17 cellular contexts compared by ENCODE assay signal in genomic region chr9:133037775-133038174, GRCh38. TPM values are rescaled to one million over a fixed set of nuclear protein-coding genes. Genes with fewer than 3 reads are reported as not detected.
DNase-seq lines count a peak whose midpoint lies in the region; ATAC-seq and TF ChIP-seq lines count a peak whose summit lies in the region.
"Had no signal": no experiment of that assay in that cellular context is flagged by ENCODE, and none has a peak within 500 bp of the region (broad histone marks: within the 10 kb centered on the region; RNA-seq: fewer than 3 reads in every experiment).

No MANE protein-coding gene starts in this region.

- H3K4me2 ChIP-seq in BLaER1 treated with 17β-estradiol and CSF1 and Interleukin-3, amounts not matched to agents 10 nM and 100 nM: peak overlapping the region; percentile 48 to 71 (median 60)
- H3K4me2 ChIP-seq in Loucy (ENCODE audit: low read depth, low read length, poor library complexity, severe bottlenecking): peak overlapping the region; percentile 98

- TF ChIP-seq CTCF in Loucy (conservative IDR thresholded peaks at IDR 0.05; ENCODE audit: low read length) (no peak), endodermal cell (conservative IDR thresholded peaks at IDR 0.05) (no peak), progenitor cell of endocrine pancreas (IDR thresholded peaks at IDR 0.05; ENCODE audit: unreplicated experiment) (no peak), gastrocnemius medialis (IDR thresholded peaks at IDR 0.05 in 4 of 5, conservative IDR thresholded peaks at IDR 0.05 in 1 of 5) (no peak)

- ATAC-seq in SK-N-SH treated with all-trans-retinoic acid at 6 μM for 48 hours: no peak
- ATAC-seq in gastrocnemius medialis: no peak
- ATAC-seq: HCT116 had no signal

- H4K20me1 ChIP-seq in BLaER1 treated with 17β-estradiol and CSF1 and Interleukin-3, amounts not matched to agents 10 nM and 100 nM: peaks cover 32 to 100% (median 77%) of the 10 kb centered on the region in 11 experiments; a peak in 21 of 22 replicates
- H4K20me1 ChIP-seq in Loucy (ENCODE audit: insufficient read depth, low read length, poor library complexity, severe bottlenecking): peaks cover 47% of the 10 kb centered on the region

- H3K4me1 ChIP-seq in BLaER1 treated with 17β-estradiol and CSF1 and Interleukin-3, amounts not matched to agents 10 nM and 100 nM: peaks cover 42 to 68% (median 49%) of the 10 kb centered on the region in 10 experiments
- peaks cover 29% of the 10 kb centered on the region for H3K4me1 ChIP-seq in Loucy (ENCODE audit: insufficient read depth, low read length, poor library complexity, severe bottlenecking)
- H3K4me1 ChIP-seq in endodermal cell (ENCODE audit: control insufficient read depth, insufficient read depth, low read length): no peaks in the 10 kb centered on the region
- peaks cover 21 to 39% of the 10 kb centered on the region in 2 donors for H3K4me1 ChIP-seq in gastrocnemius medialis
- H3K4me1 ChIP-seq: Caco-2 had no signal

- no peak overlapping the region for H2AFZ ChIP-seq in Loucy (ENCODE audit: low read length)
- H2AFZ ChIP-seq: GM23248 had no signal

- H3K27ac ChIP-seq in BLaER1 treated with 17β-estradiol and CSF1 and Interleukin-3, amounts not matched to agents 10 nM and 100 nM: peak overlapping the region in 9 of 11 experiments; percentile 51 to 85 (median 81); a peak in 18 of 22 replicates
- H3K27ac ChIP-seq in endodermal cell (ENCODE audit: low read depth, low read length) (no peak overlapping the region), gastrocnemius medialis (no peak overlapping the region)
- H3K27ac ChIP-seq: GM23248 had no signal

- H3K4me3 Mint-ChIP-seq in endodermal cell (no peak overlapping the region), progenitor cell of endocrine pancreas (ENCODE audit: low read depth) (no peak overlapping the region)
- H3K4me3 Mint-ChIP-seq: B cell, CD14-positive monocyte had no signal

- H3K36me3 ChIP-seq in BLaER1 treated with 17β-estradiol and CSF1 and Interleukin-3, amounts not matched to agents 10 nM and 100 nM: peaks cover 26 to 91% (median 72%) of the 10 kb centered on the region in 11 experiments
- H3K36me3 ChIP-seq in Loucy (ENCODE audit: insufficient read depth, low read length) (peaks cover 17% of the 10 kb centered on the region; the same call in 1 of the 2 replicates), endodermal cell (ENCODE audit: control insufficient read depth, insufficient read depth, low read length) (peaks cover 58% of the 10 kb centered on the region), gastrocnemius medialis (peaks cover 0 to 8% of the 10 kb centered on the region in 2 donors)

- H3K4me1 Mint-ChIP-seq in endodermal cell (peaks cover 1% of the 10 kb centered on the region), progenitor cell of endocrine pancreas (ENCODE audit: low read depth) (peaks cover 2% of the 10 kb centered on the region)

- H3K27me3 ChIP-seq in BLaER1 treated with 17β-estradiol and CSF1 and Interleukin-3, amounts not matched to agents 10 nM and 100 nM: no peaks in the 10 kb centered on the region
- no peaks in the 10 kb centered on the region for H3K27me3 ChIP-seq in Loucy (ENCODE audit: insufficient read depth, low read length, poor library complexity, severe bottlenecking)
- H3K27me3 ChIP-seq in endodermal cell (ENCODE audit: control insufficient read depth, insufficient read depth, low read length, poor library complexity, severe bottlenecking): no peaks in the 10 kb centered on the region
- H3K27me3 ChIP-seq in gastrocnemius medialis: no peaks in the 10 kb centered on the region

- H3K79me2 ChIP-seq in Loucy (ENCODE audit: insufficient read depth, low read length): peaks cover 89% of the 10 kb centered on the region

- TF ChIP-seq POLR2A in gastrocnemius medialis (IDR thresholded peaks at IDR 0.05): no peak

- H3K9me3 Mint-ChIP-seq in endodermal cell (peaks cover 4% of the 10 kb centered on the region), progenitor cell of endocrine pancreas (ENCODE audit: low read depth) (no peaks in the 10 kb centered on the region)
- H3K9me3 Mint-ChIP-seq: CD14-positive monocyte; CD8-positive, alpha-beta memory T cell had no signal

- intact Hi-C loops in gastrocnemius medialis (cut with DNase I; ENCODE audit: low total_unique reads): loop anchor here (10.0 kb wide), 1 partner anchor 427 kb away; no protein-coding TSS in a partner anchor

- peaks cover 0 to 30% (median 20%) of the 10 kb centered on the region in 11 experiments; a peak in 12 of 22 replicates for H3K9me3 ChIP-seq in BLaER1 treated with 17β-estradiol and CSF1 and Interleukin-3, amounts not matched to agents 10 nM and 100 nM (replicated peaks in 1 of 11)
- H3K9me3 ChIP-seq in Loucy (ENCODE audit: insufficient read depth, low read depth, low read length) (no peaks in the 10 kb centered on the region), endodermal cell (ENCODE audit: control insufficient read depth, low read length) (no peaks in the 10 kb centered on the region), gastrocnemius medialis (no peaks in the 10 kb centered on the region)
- H3K9me3 ChIP-seq: Caco-2 had no signal

- in situ Hi-C loops in gastrocnemius medialis (cut with MboI; ENCODE audit: low sequenced_read_pairs in 4 of 4): loop anchor here in 1 of 4 donors (5.0 kb wide), 1 partner anchor 115 kb away; no protein-coding TSS in a partner anchor

- H3K27ac Mint-ChIP-seq in endodermal cell (peak overlapping the region; percentile 26), progenitor cell of endocrine pancreas (peak overlapping the region; percentile 57)
- H3K27ac Mint-ChIP-seq: B cell had no signal

- peaks cover 26% of the 10 kb centered on the region for H3K36me3 Mint-ChIP-seq in endodermal cell (ENCODE audit: low read depth)
- peaks cover 8% of the 10 kb centered on the region for H3K36me3 Mint-ChIP-seq in progenitor cell of endocrine pancreas (ENCODE audit: insufficient read depth)

- peak overlapping the region in 6 of 10 experiments; percentile 5 to 28 (median 16); a peak in 6 of 20 replicates for H3K4me3 ChIP-seq in BLaER1 treated with 17β-estradiol and CSF1 and Interleukin-3, amounts not matched to agents 10 nM and 100 nM
- H3K4me3 ChIP-seq in Loucy (ENCODE audit: low read length, poor library complexity, severe bottlenecking): no peak overlapping the region
- H3K4me3 ChIP-seq in endodermal cell (ENCODE audit: low read length): no peak overlapping the region
- no peak overlapping the region for H3K4me3 ChIP-seq in gastrocnemius medialis
- H3K4me3 ChIP-seq: GM23248 had no signal

- WGBS in endodermal cell (ENCODE audit: insufficient coverage in 1 of 2, insufficient read length in 1 of 2), 2 experiments: 90 to 96% methylated on average over 8 to 13 of the region's 13 CpGs

- no peaks in the 10 kb centered on the region for H3K27me3 Mint-ChIP-seq in endodermal cell (ENCODE audit: insufficient read depth)
- H3K27me3 Mint-ChIP-seq in progenitor cell of endocrine pancreas: no peaks in the 10 kb centered on the region
- H3K27me3 Mint-ChIP-seq: B cell; CD8-positive, alpha-beta memory T cell had no signal

- peak overlapping the region in 10 of 11 experiments; percentile 35 to 77 (median 67); a peak in 18 of 22 replicates for H3K9ac ChIP-seq in BLaER1 treated with 17β-estradiol and CSF1 and Interleukin-3, amounts not matched to agents 10 nM and 100 nM
- H3K9ac ChIP-seq in Loucy (ENCODE audit: low read depth, low read length, poor library complexity, severe bottlenecking) (peak overlapping the region; percentile 28), endodermal cell (ENCODE audit: extremely low read depth, low read length, poor library complexity, severe bottlenecking) (no peak overlapping the region)
- H3K9ac ChIP-seq: GM23248 had no signal

- no peaks in the 10 kb centered on the region for H3K9me2 ChIP-seq in Loucy (replicated peaks; ENCODE audit: low read depth, low read length)

- DNase-seq in endodermal cell (no peak), progenitor cell of endocrine pancreas (ENCODE audit: low spot score, unreplicated experiment) (no peak), SKM-1 (lab: John Stamatoyannopoulos, UW; ENCODE audit: unreplicated experiment) (no peak), NCI-H128 (lab: John Stamatoyannopoulos, UW; ENCODE audit: unreplicated experiment) (no peak), gastrocnemius medialis (no peak)
- DNase-seq: ACHN; Caco-2; CD8-positive, alpha-beta memory T cell; DND-41; GF-D8; GM23248 had no signal

- no peaks in the 10 kb centered on the region for H3F3A ChIP-seq in Loucy (ENCODE audit: low read depth)

TF ChIP-seq in SK-N-SH treated with all-trans-retinoic acid at 6 μM for 48 hours, 23 proteins besides CTCF, POLR2A, EP300 and RAD21 (continues in another document):
- no peak for TF ChIP-seq CREB5 (CRISPR knock-in tag; IDR thresholded peaks at IDR 0.05; ENCODE audit: low read depth)

RNA-seq across cellular contexts. Expression of gene GTF3C5, which starts 7.0 kb away (rescaled TPM):
- 10 to 100 TPM; 89.7 to 94.6 TPM for total RNA-seq in endodermal cell
- 83.2 TPM for polyA plus RNA-seq in endodermal cell (2013, experiment 1 of 2)
- 78.9 TPM for polyA plus RNA-seq in endodermal cell (2013, experiment 2 of 2)
- 91.6 and 94.0 TPM in 2 replicates for total RNA-seq in progenitor cell of endocrine pancreas
- total RNA-seq in gastrocnemius medialis: 10 to 100 TPM; 48.1 to 55.3 (median 51.5) TPM

RNA-seq across cellular contexts. Expression of gene CEL, which starts 24.0 kb away (rescaled TPM):
- total RNA-seq in endodermal cell (1 to 10 TPM; 1.7 to 3.3 TPM), progenitor cell of endocrine pancreas (5.2 and 5.4 TPM in 2 replicates), gastrocnemius medialis (1 to 10 TPM in 1 of 4 donors, under 1 TPM in 1, not detected in 2; 0.13 to 1.8 TPM)
- polyA plus RNA-seq in endodermal cell (2013, experiment 1 of 2): 2.8 TPM
- polyA plus RNA-seq in endodermal cell (2013, experiment 2 of 2): 2.2 TPM
- polyA plus RNA-seq: CD14-positive monocyte; CD8-positive, alpha-beta memory T cell; GM23248 had no signal

RNA-seq across cellular contexts. Expression of gene GFI1B, which starts 59.3 kb away (rescaled TPM):
- under 1 TPM in 1 of 2 donors, not detected in 1; 0.44 TPM for total RNA-seq in endodermal cell
- polyA plus RNA-seq in endodermal cell (2013, experiment 1 of 2): not detected
- polyA plus RNA-seq in endodermal cell (2013, experiment 2 of 2): not detected
- total RNA-seq in progenitor cell of endocrine pancreas: 0.12 TPM in 1 of 2 replicates, not detected in the other
- total RNA-seq in gastrocnemius medialis: not detected
- total RNA-seq: B cell; CD8-positive, alpha-beta memory T cell; GM23248 had no signal
- polyA plus RNA-seq: CD8-positive, alpha-beta memory T cell; GM23248 had no signal

Comparison
In these comparisons a context has a peak if more than half of its experiments do, and no peak if none do; other contexts are left out.
1. H3K27ac ChIP-seq: peak in BLaER1 treated with 17β-estradiol and CSF1 and Interleukin-3, amounts not matched to agents 10 nM and 100 nM (9 of 11); none in endodermal cell (single experiment) and gastrocnemius medialis (0 of 4).
2. H3K4me3 ChIP-seq: peak in BLaER1 treated with 17β-estradiol and CSF1 and Interleukin-3, amounts not matched to agents 10 nM and 100 nM (6 of 10); none in Loucy (single experiment), endodermal cell (single experiment) and gastrocnemius medialis (0 of 4).